24 cellular contexts compared by ENCODE assay signal in the genomic region with DNA sequence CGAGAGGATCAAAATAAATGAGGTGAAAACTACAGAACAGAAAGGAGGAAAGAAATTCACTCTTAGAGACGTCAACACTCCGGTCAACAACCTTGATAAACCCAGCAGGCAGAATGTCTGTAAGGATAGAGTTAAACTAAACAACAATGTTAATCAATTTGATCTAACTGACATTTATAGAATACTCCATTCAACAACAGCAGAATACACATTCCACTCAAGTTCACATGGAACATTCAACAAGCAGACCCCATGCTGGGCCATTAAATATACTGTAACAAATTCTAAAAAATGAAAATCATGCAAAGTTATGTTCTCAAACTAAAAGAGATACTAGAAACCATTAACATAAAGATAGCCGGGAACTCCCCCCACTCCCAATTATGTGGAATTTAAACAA.
"Had no signal": no experiment of that assay in that cellular context is flagged by ENCODE, and none has a peak within 500 bp of the region (broad histone marks: within the 10 kb centered on the region; RNA-seq: fewer than 3 reads in every experiment).

No MANE protein-coding gene starts in this region.

- H3K4me3 ChIP-seq: cardiac muscle cell, Peyer's patch had no signal

- H3K9me3 Mint-ChIP-seq: activated CD4-positive, alpha-beta memory T cell treated with anti-CD3 and anti-CD28 coated beads for 36 hours; activated CD4-positive, alpha-beta T cell treated with anti-CD3 and anti-CD28 coated beads, Interleukin-2, amount 10 ng/mL, durations not matched to agents 7 days and 5 days; activated naive CD4-positive, alpha-beta T cell treated with anti-CD3 and anti-CD28 coated beads, Interleukin-2, amount 10 ng/mL, durations not matched to agents 7 days and 5 days; activated naive CD8-positive, alpha-beta T cell treated with anti-CD3 and anti-CD28 coated beads, Interleukin-2, amount 50 U/mL, for 24 hours; activated T-cell treated with anti-CD3 and anti-CD28 coated beads, Interleukin-2, amount 50 U/mL, for 4 hours; activated T-helper 1 cell treated with anti-CD3 and anti-CD28 coated beads, Interleukin-12 subunit alpha, Interleukin-12 subunit beta, Interleukin-2, Interleukin-4 antibody, amounts not matched to agents 30 ng/mL and 10 ng/mL and 1 ng/mL, durations not matched to agents 14 hours and 24 hours and 36 hours; central memory CD8-positive, alpha-beta T cell had no signal

- H3K27me3 Mint-ChIP-seq: activated CD4-positive, alpha-beta memory T cell treated with anti-CD3 and anti-CD28 coated beads for 36 hours; activated CD4-positive, alpha-beta T cell treated with anti-CD3 and anti-CD28 coated beads, Interleukin-2, amount 10 ng/mL, durations not matched to agents 7 days and 5 days; activated naive CD4-positive, alpha-beta T cell treated with anti-CD3 and anti-CD28 coated beads, Interleukin-2, amount 10 ng/mL, durations not matched to agents 7 days and 5 days; activated naive CD8-positive, alpha-beta T cell; activated naive CD8-positive, alpha-beta T cell treated with anti-CD3 and anti-CD28 coated beads, Interleukin-2, amount 50 U/mL, for 24 hours; central memory CD8-positive, alpha-beta T cell had no signal

- H3K27ac Mint-ChIP-seq: activated CD4-positive, alpha-beta memory T cell treated with anti-CD3 and anti-CD28 coated beads for 36 hours; activated CD4-positive, alpha-beta T cell treated with anti-CD3 and anti-CD28 coated beads, Interleukin-2, amount 10 ng/mL, durations not matched to agents 7 days and 5 days; activated naive CD4-positive, alpha-beta T cell treated with anti-CD3 and anti-CD28 coated beads, Interleukin-2, amount 10 ng/mL, durations not matched to agents 7 days and 5 days; activated naive CD8-positive, alpha-beta T cell; activated naive CD8-positive, alpha-beta T cell treated with anti-CD3 and anti-CD28 coated beads, Interleukin-2, amount 50 U/mL, for 24 hours; activated T-helper 1 cell treated with anti-CD3 and anti-CD28 coated beads, Interleukin-12 subunit alpha, Interleukin-12 subunit beta, Interleukin-2, Interleukin-4 antibody, amounts not matched to agents 30 ng/mL and 10 ng/mL and 1 ng/mL, durations not matched to agents 14 hours and 24 hours and 36 hours had no signal

- H3K4me3 Mint-ChIP-seq: activated CD4-positive, alpha-beta memory T cell treated with anti-CD3 and anti-CD28 coated beads for 36 hours; activated CD4-positive, alpha-beta T cell treated with anti-CD3 and anti-CD28 coated beads, Interleukin-2, amount 10 ng/mL, durations not matched to agents 7 days and 5 days; activated naive CD4-positive, alpha-beta T cell treated with anti-CD3 and anti-CD28 coated beads, Interleukin-2, amount 10 ng/mL, durations not matched to agents 7 days and 5 days; activated naive CD8-positive, alpha-beta T cell; activated naive CD8-positive, alpha-beta T cell treated with anti-CD3 and anti-CD28 coated beads, Interleukin-2, amount 50 U/mL, for 24 hours; activated T-cell treated with anti-CD3 and anti-CD28 coated beads, Interleukin-2, amount 50 U/mL, for 4 hours; activated T-helper 1 cell treated with anti-CD3 and anti-CD28 coated beads, Interleukin-12 subunit alpha, Interleukin-12 subunit beta, Interleukin-2, Interleukin-4 antibody, amounts not matched to agents 30 ng/mL and 10 ng/mL and 1 ng/mL, durations not matched to agents 14 hours and 24 hours and 36 hours; central memory CD8-positive, alpha-beta T cell had no signal

- H3K4me1 Mint-ChIP-seq: activated CD4-positive, alpha-beta T cell treated with anti-CD3 and anti-CD28 coated beads, Interleukin-2, amount 10 ng/mL, durations not matched to agents 7 days and 5 days; activated naive CD4-positive, alpha-beta T cell treated with anti-CD3 and anti-CD28 coated beads, Interleukin-2, amount 10 ng/mL, durations not matched to agents 7 days and 5 days had no signal

- DNase-seq: activated CD4-positive, alpha-beta memory T cell treated with anti-CD3 and anti-CD28 coated beads for 36 hours; activated CD4-positive, alpha-beta T cell treated with anti-CD3 and anti-CD28 coated beads, Interleukin-2, amount 10 ng/mL, durations not matched to agents 7 days and 5 days; activated CD8-positive, alpha-beta memory T cell treated with anti-CD3 and anti-CD28 coated beads, Interleukin-2, amount 50 U/mL, for 4 hours; activated naive CD4-positive, alpha-beta T cell treated with anti-CD3 and anti-CD28 coated beads, Interleukin-2, amount 10 ng/mL, durations not matched to agents 7 days and 5 days; activated naive CD8-positive, alpha-beta T cell treated with anti-CD3 and anti-CD28 coated beads, Interleukin-2, amount 50 U/mL, for 24 hours; activated T-cell treated with anti-CD3 and anti-CD28 coated beads for 4 hours; activated T-cell treated with anti-CD3 and anti-CD28 coated beads, Interleukin-2, amount 50 U/mL, for 4 hours; aorta; NCI-H1092 treated with DMSO at 0.1 percent for 48 hours; NCI-H1417; NCI-H146; NCI-H187; NCI-H2029 treated with DMSO at 0.1 percent for 48 hours; NCI-H226; NCI-H524 treated with DMSO at 0.1 percent for 48 hours; PC-3; Peyer's patch; RPMI8226; SIG-M5; T1000 had no signal
